Comparison of ENCODE assay signal across 1 cellular context in genomic region chr7:2652736-2653060, GRCh38.
TF ChIP-seq lines count a peak whose summit lies in the region.

No MANE protein-coding gene starts in this region.

TF ChIP-seq in K562, 482 proteins besides CTCF, POLR2A, EP300 and RAD21:
- TF ChIP-seq POLR2G (IDR thresholded peaks at IDR 0.05; ENCODE audit: low read depth, low read length) (0 out of 2 replicates have a peak, but pooled peaks have one; percentile 20), HDGF (IDR thresholded peaks at IDR 0.05) (no peak), ILK (tag; IDR thresholded peaks at IDR 0.05; ENCODE audit: borderline replicate concordance, low read depth) (no peak)
